34 cellular contexts compared by ENCODE assay signal in genomic region chr3:135178566-135178965, GRCh38.
"Had no signal": no experiment of that assay in that cellular context is flagged by ENCODE, and none has a peak within 500 bp of the region (broad histone marks: within the 10 kb centered on the region; RNA-seq: fewer than 3 reads in every experiment).

No MANE protein-coding gene starts in this region.

- H3K36me3 ChIP-seq: MG63 had no signal

- DNase-seq: Karpas-422, Kasumi-1, KG1, MG63, MV-4-11, NCI-H1048, NCI-H1092, NCI-H1092 treated with DMSO at 0.1 percent for 48 hours, NCI-H1105, NCI-H1105 treated with DMSO at 0.1 percent for 48 hours, NCI-H1417, NCI-H1417 treated with DMSO at 0.1 percent for 48 hours, NCI-H1436, NCI-H1436 treated with DMSO at 0.1 percent for 48 hours, NCI-H146, NCI-H1694, NCI-H1694 treated with DMSO at 0.1 percent for 48 hours, NCI-H187, NCI-H187 treated with DMSO at 0.1 percent for 48 hours, NCI-H1930, NCI-H2029, NCI-H2029 treated with DMSO at 0.1 percent for 48 hours, NCI-H2081, NCI-H2081 treated with DMSO at 0.1 percent for 48 hours, NCI-H2107, NCI-H2171, NCI-H2171 treated with DMSO at 0.1 percent for 48 hours, NCI-H2227 treated with DMSO at 0.1 percent for 48 hours, NCI-H226, NCI-H345, NCI-H446, NCI-H446 treated with DMSO at 0.1 percent for 48 hours, NCI-H510A, NCI-H510A treated with DMSO at 0.1 percent for 48 hours had no signal

- H3K9me3 ChIP-seq: MG63 had no signal

- H3K4me3 ChIP-seq: MG63 had no signal
